ENCODE assay signal across 16 cellular contexts in the genomic region with DNA sequence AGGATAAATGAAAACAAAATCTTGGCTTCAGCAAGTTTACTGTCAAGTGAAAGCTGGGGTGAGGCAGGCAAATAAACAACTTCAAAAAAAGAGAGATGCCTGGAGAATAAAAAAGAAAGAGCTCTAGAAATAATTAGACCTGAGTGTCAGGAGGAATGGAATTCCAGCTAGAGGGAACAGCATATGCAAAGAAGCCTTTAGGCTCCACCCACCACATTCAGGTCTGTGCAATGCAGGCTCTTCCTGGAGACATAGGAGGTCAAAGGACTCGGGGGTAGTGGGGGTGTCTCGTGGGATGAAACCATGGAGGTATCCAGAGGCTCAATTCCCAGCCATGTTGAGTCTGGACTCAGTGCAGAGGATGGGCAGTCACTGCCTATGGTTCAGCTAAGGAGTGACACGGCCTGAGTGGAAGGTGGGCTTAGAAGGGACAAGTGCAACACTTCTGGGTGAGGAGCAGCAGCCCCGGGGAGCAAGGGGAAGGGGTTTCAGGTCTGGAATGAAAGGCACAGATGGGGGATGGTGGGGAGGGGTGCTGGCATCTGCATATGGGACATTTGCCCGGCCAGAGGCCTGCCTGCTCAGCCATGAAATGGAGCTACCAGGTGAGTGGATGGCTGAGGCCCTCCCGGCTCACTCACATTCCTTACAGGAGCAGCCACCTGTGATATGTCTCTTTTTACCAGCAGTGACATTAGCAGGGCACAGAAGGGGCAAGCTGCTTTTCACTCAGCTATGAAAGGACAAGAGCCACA. TPM values are rescaled to one million over a fixed set of nuclear protein-coding genes. Genes with fewer than 3 reads are reported as not detected.
DNase-seq lines count a peak whose midpoint lies in the region; ATAC-seq and TF ChIP-seq lines count a peak whose summit lies in the region.
"Had no signal": no experiment of that assay in that cellular context is flagged by ENCODE, and none has a peak within 500 bp of the region (broad histone marks: within the 10 kb centered on the region; RNA-seq: fewer than 3 reads in every experiment).

No MANE protein-coding gene starts in this region.

- no peak for ATAC-seq in activated CD8-positive, alpha-beta memory T cell treated with anti-CD3 and anti-CD28 coated beads, Interleukin-2, amount 10 ng/mL, durations not matched to agents 7 days and 5 days
- ATAC-seq in GM18505 (IDR thresholded peaks at IDR 0.05; ENCODE audit: unreplicated experiment): no peak
- ATAC-seq in HG03196 (IDR thresholded peaks at IDR 0.05; ENCODE audit: unreplicated experiment): no peak
- ATAC-seq: HCT116 had no signal

- H3K9me3 Mint-ChIP-seq in activated CD8-positive, alpha-beta memory T cell treated with anti-CD3 and anti-CD28 coated beads, Interleukin-2, amount 10 ng/mL, durations not matched to agents 7 days and 5 days (ENCODE audit: low read depth): no peaks in the 10 kb centered on the region
- H3K9me3 Mint-ChIP-seq in dendritic cell treated with granulocyte-macrophage colony-stimulating factor and Interleukin-4, amounts not matched to agents 40 ng/mL and 50 ng/mL, for 4 days: no peaks in the 10 kb centered on the region
- no peaks in the 10 kb centered on the region for H3K9me3 Mint-ChIP-seq in nephron

- no peaks in the 10 kb centered on the region for H3K36me3 Mint-ChIP-seq in activated CD8-positive, alpha-beta memory T cell treated with anti-CD3 and anti-CD28 coated beads, Interleukin-2, amount 10 ng/mL, durations not matched to agents 7 days and 5 days
- peaks cover 57% of the 10 kb centered on the region for H3K36me3 Mint-ChIP-seq in dendritic cell treated with granulocyte-macrophage colony-stimulating factor and Interleukin-4, amounts not matched to agents 40 ng/mL and 50 ng/mL, for 4 days (ENCODE audit: low read depth)
- peaks cover 15% of the 10 kb centered on the region for H3K36me3 Mint-ChIP-seq in nephron (ENCODE audit: low read depth)

- intact Hi-C loops in dendritic cell treated with granulocyte-macrophage colony-stimulating factor and Interleukin-4, amounts not matched to agents 40 ng/mL and 50 ng/mL, for 4 days (cut with micrococcal nuclease): no loop called here

- H3K4me1 Mint-ChIP-seq in activated CD8-positive, alpha-beta memory T cell treated with anti-CD3 and anti-CD28 coated beads, Interleukin-2, amount 10 ng/mL, durations not matched to agents 7 days and 5 days: peaks cover 10% of the 10 kb centered on the region
- peaks cover 81% of the 10 kb centered on the region for H3K4me1 Mint-ChIP-seq in dendritic cell treated with granulocyte-macrophage colony-stimulating factor and Interleukin-4, amounts not matched to agents 40 ng/mL and 50 ng/mL, for 4 days (ENCODE audit: low read depth)
- H3K4me1 Mint-ChIP-seq in nephron: peaks cover 12% of the 10 kb centered on the region

- TF ChIP-seq POLR2A in GM18505 (IDR thresholded peaks at IDR 0.05; ENCODE audit: borderline replicate concordance, extremely low read depth, insufficient read depth, insufficient read length): no peak

- peaks cover 18% of the 10 kb centered on the region for H3K27me3 Mint-ChIP-seq in activated CD8-positive, alpha-beta memory T cell treated with anti-CD3 and anti-CD28 coated beads, Interleukin-2, amount 10 ng/mL, durations not matched to agents 7 days and 5 days
- no peaks in the 10 kb centered on the region for H3K27me3 Mint-ChIP-seq in dendritic cell treated with granulocyte-macrophage colony-stimulating factor and Interleukin-4, amounts not matched to agents 40 ng/mL and 50 ng/mL, for 4 days
- no peaks in the 10 kb centered on the region for H3K27me3 Mint-ChIP-seq in nephron (ENCODE audit: low read depth)

- DNase-seq in activated CD8-positive, alpha-beta memory T cell treated with anti-CD3 and anti-CD28 coated beads, Interleukin-2, amount 10 ng/mL, durations not matched to agents 7 days and 5 days: peak; percentile 19
- no peak for DNase-seq in activated CD8-positive, alpha-beta memory T cell treated with anti-CD3 and anti-CD28 coated beads, Interleukin-2, amount 50 U/mL, for 48 hours
- DNase-seq in NAMALWA (ENCODE audit: low spot score): no peak
- DNase-seq in foreskin fibroblast: no peak
- DNase-seq: MV-4-11, NCI-H1436, NCI-H2029 treated with DMSO at 0.1 percent for 48 hours, NCI-H510A treated with DMSO at 0.1 percent for 48 hours, RPMI8226, SJCRH30 had no signal

- no peak overlapping the region for H3K4me3 Mint-ChIP-seq in activated CD8-positive, alpha-beta memory T cell treated with anti-CD3 and anti-CD28 coated beads, Interleukin-2, amount 10 ng/mL, durations not matched to agents 7 days and 5 days
- no peak overlapping the region for H3K4me3 Mint-ChIP-seq in dendritic cell treated with granulocyte-macrophage colony-stimulating factor and Interleukin-4, amounts not matched to agents 40 ng/mL and 50 ng/mL, for 4 days
- no peak overlapping the region for H3K4me3 Mint-ChIP-seq in nephron

- TF ChIP-seq CTCF in nephron (IDR thresholded peaks at IDR 0.05; ENCODE audit: unreplicated experiment in 3 of 3) (no peak), foreskin fibroblast (IDR thresholded peaks at IDR 0.05; ENCODE audit: low read depth, low read length) (no peak)

- no peak overlapping the region for H3K4me3 ChIP-seq in foreskin fibroblast (ENCODE audit: low read depth in 1 of 2, low read length in 2 of 2)
- H3K4me3 ChIP-seq: BLaER1 treated with 17β-estradiol and CSF1 and Interleukin-3, amounts not matched to agents 10 nM and 100 nM; SJCRH30 had no signal

- CTCF ChIA-PET in activated CD8-positive, alpha-beta memory T cell treated with anti-CD3 and anti-CD28 coated beads, Interleukin-2, amount 10 ng/mL, durations not matched to agents 7 days and 5 days (lab: Charles Lee): interaction anchor here (0.5 to 1.1 kb wide), 2 partner anchors 44 to 531 kb away, joined by 3 read pairs; no protein-coding TSS in a partner anchor

- H3K27ac Mint-ChIP-seq in activated CD8-positive, alpha-beta memory T cell treated with anti-CD3 and anti-CD28 coated beads, Interleukin-2, amount 10 ng/mL, durations not matched to agents 7 days and 5 days: no peak overlapping the region
- H3K27ac Mint-ChIP-seq in dendritic cell treated with granulocyte-macrophage colony-stimulating factor and Interleukin-4, amounts not matched to agents 40 ng/mL and 50 ng/mL, for 4 days: peak overlapping the region; percentile 40
- peak overlapping the region; percentile 86 to 96 (median 89) for H3K27ac Mint-ChIP-seq in nephron

RNA-seq across cellular contexts. Expression of gene LATS2, which starts 12.3 kb away (rescaled TPM):
- total RNA-seq in activated CD8-positive, alpha-beta memory T cell treated with anti-CD3 and anti-CD28 coated beads, Interleukin-2, amount 10 ng/mL, durations not matched to agents 7 days and 5 days: 1 to 10 TPM; 2.8 to 4.7 TPM
